ENCODE assay signal across 18 cellular contexts in genomic region chr5:74081126-74081525, GRCh38.
"Had no signal": no experiment of that assay in that cellular context is flagged by ENCODE, and none has a peak within 500 bp of the region (broad histone marks: within the 10 kb centered on the region; RNA-seq: fewer than 3 reads in every experiment).

No MANE protein-coding gene starts in this region.

- H3K4me1 ChIP-seq: gastrocnemius medialis, spleen, tibial artery, upper lobe of right lung had no signal

- H3K4me3 ChIP-seq: dorsolateral prefrontal cortex, gastrocnemius medialis, spleen, tibial artery, upper lobe of right lung had no signal

- ATAC-seq: esophagus mucosa; gastrocnemius medialis; left lobe of liver; natural killer cell treated with Interleukin-12 subunit alpha and Interleukin-12 subunit beta and Interleukin-15 and Interleukin-18, amount 100 ng/mL, for 72 hours; sciatic nerve; stimulated activated memory B cell treated with anti-CD40 and anti-IgM and Interleukin-4, amounts not matched to agents 10 μg/mL and 1 μg/mL and 100 μg/mL, for 72 hours; upper lobe of right lung had no signal

- H3K36me3 ChIP-seq: gastrocnemius medialis, neutrophil, spleen, tibial artery, upper lobe of right lung had no signal

- DNase-seq: cortex of kidney; dorsolateral prefrontal cortex; effector CD8-positive, alpha-beta T cell; gastrocnemius medialis; glutamatergic neuron; islet precursor cell; spleen; stimulated activated CD4-positive, alpha-beta T cell treated with anti-CD3 and anti-CD28 coated beads, Interleukin-15, amount 100 ng/mL, for 24 hours; stimulated activated CD4-positive, alpha-beta T cell treated with anti-CD3 and anti-CD28 coated beads, Interleukin-1b, Interleukin-23, amount 100 ng/mL, for 48 hours; stimulated activated CD4-positive, alpha-beta T cell treated with anti-CD3 and anti-CD28 coated beads, Interleukin-4, amount 100 ng/mL, for 24 hours; tibial artery; upper lobe of right lung had no signal

- H3K27me3 ChIP-seq: dorsolateral prefrontal cortex, gastrocnemius medialis, neutrophil, spleen, tibial artery, upper lobe of right lung had no signal

- H3K9me3 ChIP-seq: gastrocnemius medialis, neutrophil, spleen, tibial artery, upper lobe of right lung had no signal

- H3K27ac ChIP-seq: dorsolateral prefrontal cortex, gastrocnemius medialis, neutrophil, spleen, tibial artery, upper lobe of right lung had no signal
